Comparison of ENCODE assay signal across 10 cellular contexts in the genomic region with DNA sequence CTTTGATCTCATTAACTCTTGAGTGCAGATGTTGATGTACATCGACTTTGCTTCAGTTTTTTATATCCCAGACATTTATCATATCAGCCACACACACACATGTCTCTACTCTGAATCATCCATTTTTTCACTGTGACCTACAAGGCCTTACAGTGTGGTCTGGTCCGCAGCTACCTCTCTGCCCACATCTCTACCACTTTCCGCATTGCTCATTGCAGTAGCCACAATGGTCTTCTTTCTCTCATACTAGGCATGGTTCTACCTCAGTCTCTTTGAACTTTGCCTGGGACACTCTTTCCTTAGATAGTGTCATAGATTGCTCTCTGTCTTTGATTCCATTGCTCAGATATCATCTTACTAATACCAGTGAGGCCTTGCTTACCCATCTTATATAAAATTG.
DNase-seq lines count a peak whose midpoint lies in the region; ATAC-seq and TF ChIP-seq lines count a peak whose summit lies in the region.
"Had no signal": no experiment of that assay in that cellular context is flagged by ENCODE, and none has a peak within 500 bp of the region (broad histone marks: within the 10 kb centered on the region; RNA-seq: fewer than 3 reads in every experiment).

No MANE protein-coding gene starts in this region.

- peak; percentile 38 for ATAC-seq in GM21381 (IDR thresholded peaks at IDR 0.05; ENCODE audit: unreplicated experiment)

- H3K9me3 ChIP-seq in left ventricle myocardium inferior (replicated peaks) = no peaks in the 10 kb centered on the region

- CTCF ChIA-PET in HEK293T (lab: Yijun Ruan, JAX) = no interaction called here

- DNase-seq in EH (ENCODE audit: low read depth) (peak; percentile 17), SW480 (ENCODE audit: low spot score) (peak; percentile 99), glomerular visceral epithelial cell (ENCODE audit: extremely low spot score) (peak; percentile 6), HEK293T (ENCODE audit: extremely low spot score) (no peak), SIG-M5 treated with dmso at 0.1 percent for 504 hours (lab: John Stamatoyannopoulos, UW; ENCODE audit: unreplicated experiment) (no peak), left ventricle myocardium inferior (no peak), NCI-H2081 (lab: John Stamatoyannopoulos, UW) (no peak)
- DNase-seq: NCI-H2081 treated with DMSO at 0.1 percent for 48 hours had no signal

- POLR2A ChIA-PET in HEK293T (lab: Yijun Ruan, JAX) = no interaction called here

- intact Hi-C loops in left ventricle myocardium inferior (cut with micrococcal nuclease) = no loop called here

- no peak for TF ChIP-seq CTCF in left ventricle myocardium inferior (IDR thresholded peaks at IDR 0.05; ENCODE audit: borderline replicate concordance)

- H3K4me1 ChIP-seq in left ventricle myocardium inferior = no peaks in the 10 kb centered on the region

- H3K36me3 ChIP-seq in left ventricle myocardium inferior = peaks cover 43% of the 10 kb centered on the region

- no peak overlapping the region for H3K4me3 ChIP-seq in left ventricle myocardium inferior

- no peak overlapping the region for H3K27ac ChIP-seq in left ventricle myocardium inferior (replicated peaks)
- H3K27ac ChIP-seq: HL-60 had no signal

- H3K27me3 ChIP-seq in left ventricle myocardium inferior (ENCODE audit: low read depth) = no peaks in the 10 kb centered on the region

TF ChIP-seq in HEK293T, 16 proteins besides CTCF, POLR2A, EP300 and RAD21:
- TF ChIP-seq L3MBTL2 (conservative IDR thresholded peaks at IDR 0.05) (no peak), FOXA1 (IDR thresholded peaks at IDR 0.05) (no peak), ARNT (IDR thresholded peaks at IDR 0.05) (no peak), TARDBP (IDR thresholded peaks at IDR 0.05) (no peak), SUZ12 (IDR thresholded peaks at IDR 0.05) (no peak), CTBP1 (IDR thresholded peaks at IDR 0.05; ENCODE audit: borderline replicate concordance) (no peak), ELF4 (IDR thresholded peaks at IDR 0.05) (no peak), SP1 (IDR thresholded peaks at IDR 0.05) (no peak), ZNF384 (IDR thresholded peaks at IDR 0.05) (no peak), FOXK2 (IDR thresholded peaks at IDR 0.05) (no peak)
- TF ChIP-seq, protein P1, sequence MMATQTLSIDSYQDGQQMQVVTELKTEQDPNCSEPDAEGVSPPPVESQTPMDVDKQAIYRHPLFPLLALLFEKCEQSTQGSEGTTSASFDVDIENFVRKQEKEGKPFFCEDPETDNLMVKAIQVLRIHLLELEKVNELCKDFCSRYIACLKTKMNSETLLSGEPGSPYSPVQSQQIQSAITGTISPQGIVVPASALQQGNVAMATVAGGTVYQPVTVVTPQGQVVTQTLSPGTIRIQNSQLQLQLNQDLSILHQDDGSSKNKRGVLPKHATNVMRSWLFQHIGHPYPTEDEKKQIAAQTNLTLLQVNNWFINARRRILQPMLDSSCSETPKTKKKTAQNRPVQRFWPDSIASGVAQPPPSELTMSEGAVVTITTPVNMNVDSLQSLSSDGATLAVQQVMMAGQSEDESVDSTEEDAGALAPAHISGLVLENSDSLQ (IDR thresholded peaks at IDR 0.05) = no peak

Comparison
In these comparisons a context has a peak if more than half of its experiments do, and no peak if none do; other contexts are left out.
1. DNase-seq: peak in EH (single experiment), SW480 (single experiment) and glomerular visceral epithelial cell (single experiment); none in HEK293T (single experiment), SIG-M5 treated with dmso at 0.1 percent for 504 hours (single experiment), left ventricle myocardium inferior (single experiment) and NCI-H2081 (0 of 2).